Comparison of ENCODE assay signal across 7 cellular contexts in genomic region chr18:74493689-74494088, GRCh38.
A peak's percentile ranks its signal among the peaks of the same experiment; 100 is the strongest.
DNase-seq lines count a peak whose midpoint lies in the region; ATAC-seq and TF ChIP-seq lines count a peak whose summit lies in the region.

No MANE protein-coding gene starts in this region.

- peak; percentile 65 for TF ChIP-seq CTCF in GM12872 (IDR thresholded peaks at IDR 0.05; ENCODE audit: insufficient read depth, low read depth, low read length)

- DNase-seq in NCI-H69 (lab: John Stamatoyannopoulos, UW) = peak; percentile 88
- peak; percentile 36 for DNase-seq in activated T-cell treated with anti-CD3 and anti-CD28 coated beads for 1 hour (ENCODE audit: low read depth)
- DNase-seq in fibroblast of peridontal ligament (ENCODE audit: extremely low read depth) = peak; percentile 50
- DNase-seq in retina = peak; percentile 36
- no peak for DNase-seq in iPS-NIHi11 (ENCODE audit: low spot score)

- peak; percentile 18 for ATAC-seq in HG03135 (IDR thresholded peaks at IDR 0.05; ENCODE audit: unreplicated experiment)
